Comparison of ENCODE assay signal across 14 cellular contexts in genomic region chr11:102831709-102832492, GRCh38. TPM values are rescaled to one million over a fixed set of nuclear protein-coding genes. Genes with fewer than 3 reads are reported as not detected.
A peak's percentile ranks its signal among the peaks of the same experiment; 100 is the strongest.
DNase-seq lines count a peak whose midpoint lies in the region; ATAC-seq and TF ChIP-seq lines count a peak whose summit lies in the region.
"Had no signal": no experiment of that assay in that cellular context is flagged by ENCODE, and none has a peak within 500 bp of the region (broad histone marks: within the 10 kb centered on the region; RNA-seq: fewer than 3 reads in every experiment).

No MANE protein-coding gene starts in this region.

- TF ChIP-seq CTCF in AG04449 (IDR thresholded peaks at IDR 0.05; ENCODE audit: insufficient read depth, low read length, missing control alignments), result no peak
- TF ChIP-seq CTCF in mucosa of descending colon (IDR thresholded peaks at IDR 0.05), result no peak
- no peak for TF ChIP-seq CTCF in PC-9 (conservative IDR thresholded peaks at IDR 0.05)

- no peaks in the 10 kb centered on the region for H3K27me3 ChIP-seq in PC-9 (ENCODE audit: insufficient read depth, low read depth)

- H3K36me3 Mint-ChIP-seq in dendritic cell treated with granulocyte-macrophage colony-stimulating factor and Interleukin-4, amounts not matched to agents 40 ng/mL and 50 ng/mL, for 4 days (ENCODE audit: low read depth), result no peaks in the 10 kb centered on the region
- H3K36me3 Mint-ChIP-seq: memory B cell had no signal

- H3K27ac ChIP-seq in PC-9, result no peak overlapping the region
- H3K27ac ChIP-seq: coronary artery, SK-N-MC had no signal

- peaks cover 13% of the 10 kb centered on the region for H3F3A ChIP-seq in PC-9 (ENCODE audit: insufficient read depth, low read depth)

- peak overlapping the region; percentile 52 for H3K4me3 ChIP-seq in AG04449 (ENCODE audit: low read depth, low read length)
- no peak overlapping the region for H3K4me3 ChIP-seq in mucosa of descending colon
- H3K4me3 ChIP-seq in PC-9, result no peak overlapping the region
- H3K4me3 ChIP-seq: coronary artery, heart left ventricle, SK-N-MC had no signal

- POLR2A ChIA-PET in AG04449 (lab: Yijun Ruan, JAX), result no interaction called here
- POLR2A ChIA-PET in PC-9 (lab: Charles Lee; ENCODE audit: unreplicated experiment), result no interaction called here

- intact Hi-C loops in dendritic cell treated with granulocyte-macrophage colony-stimulating factor and Interleukin-4, amounts not matched to agents 40 ng/mL and 50 ng/mL, for 4 days (cut with micrococcal nuclease), result loop anchor here (5.0 to 10.0 kb wide), 2 partner anchors 80 to 223 kb away; no protein-coding TSS in a partner anchor
- intact Hi-C loops in mucosa of descending colon (cut with DNase I, micrococcal nuclease) (no loop called here), PC-9 (cut with micrococcal nuclease; ENCODE audit: unreplicated experiment) (no loop called here)

- CTCF ChIA-PET in AG04449 (lab: Yijun Ruan, JAX) (interaction anchor here (0.6 to 3.9 kb wide), 23 partner anchors 8 to 225 kb away, joined by 3 to 54 read pairs (median 5); partner anchors contain the start of gene MMP3), PC-9 (lab: Charles Lee) (no interaction called here)

- H3K4me2 ChIP-seq in PC-9, result no peak overlapping the region

- peak overlapping the region; percentile 64 for H3K4me3 Mint-ChIP-seq in dendritic cell treated with granulocyte-macrophage colony-stimulating factor and Interleukin-4, amounts not matched to agents 40 ng/mL and 50 ng/mL, for 4 days
- H3K4me3 Mint-ChIP-seq: memory B cell had no signal

- ATAC-seq in HG03354 (IDR thresholded peaks at IDR 0.05; ENCODE audit: poor library complexity, severe bottlenecking, unreplicated experiment), result peak; percentile 14
- ATAC-seq in mucosa of descending colon, result peak; percentile 45
- ATAC-seq: heart left ventricle had no signal

- BruUV-seq in PC-9 (replicated peaks; lab: Mats Ljungman, UMichigan), result no TSS peak

- H3K4me1 Mint-ChIP-seq in dendritic cell treated with granulocyte-macrophage colony-stimulating factor and Interleukin-4, amounts not matched to agents 40 ng/mL and 50 ng/mL, for 4 days (ENCODE audit: low read depth), result peaks cover 11% of the 10 kb centered on the region
- H3K4me1 Mint-ChIP-seq: memory B cell had no signal

- no peaks in the 10 kb centered on the region for H3K9me3 ChIP-seq in mucosa of descending colon
- no peaks in the 10 kb centered on the region; the same call in 1 of the 2 replicates for H3K9me3 ChIP-seq in PC-9 (ENCODE audit: insufficient read depth, low read depth)
- H3K9me3 ChIP-seq: heart left ventricle, transverse colon had no signal

- H3K36me3 ChIP-seq in mucosa of descending colon (ENCODE audit: low read depth) (no peaks in the 10 kb centered on the region), PC-9 (ENCODE audit: low read depth) (no peaks in the 10 kb centered on the region)
- H3K36me3 ChIP-seq: heart left ventricle, transverse colon had no signal

- H3K27me3 Mint-ChIP-seq in dendritic cell treated with granulocyte-macrophage colony-stimulating factor and Interleukin-4, amounts not matched to agents 40 ng/mL and 50 ng/mL, for 4 days, result peaks cover 51% of the 10 kb centered on the region

- no peaks in the 10 kb centered on the region for H3K9me3 Mint-ChIP-seq in dendritic cell treated with granulocyte-macrophage colony-stimulating factor and Interleukin-4, amounts not matched to agents 40 ng/mL and 50 ng/mL, for 4 days
- H3K9me3 Mint-ChIP-seq: memory B cell had no signal

- no peaks in the 10 kb centered on the region for H3K9me2 ChIP-seq in PC-9 (ENCODE audit: insufficient read depth)

- no peak for DNase-seq in AG04449 (ENCODE audit: low read depth, low spot score)
- DNase-seq in mucosa of descending colon, result peak in 1 of 3 donors; percentile 6
- DNase-seq in PC-9, result no peak
- no peak for DNase-seq in NCI-H1417 treated with DMSO at 0.1 percent for 48 hours (lab: John Stamatoyannopoulos, UW)
- no peak for DNase-seq in glomerular visceral epithelial cell (ENCODE audit: extremely low spot score)
- DNase-seq in NOMO-1 treated with dmso at 0.1 percent for 144 hours (lab: John Stamatoyannopoulos, UW; ENCODE audit: unreplicated experiment), result no peak
- DNase-seq: NCI-H1092 treated with DMSO at 0.1 percent for 48 hours had no signal

- H4K20me1 ChIP-seq in PC-9 (ENCODE audit: insufficient read depth), result no peaks in the 10 kb centered on the region

- H3K79me2 ChIP-seq in PC-9 (ENCODE audit: low read depth), result no peaks in the 10 kb centered on the region

- H3K27ac Mint-ChIP-seq in dendritic cell treated with granulocyte-macrophage colony-stimulating factor and Interleukin-4, amounts not matched to agents 40 ng/mL and 50 ng/mL, for 4 days, result peak overlapping the region; percentile 37
- H3K27ac Mint-ChIP-seq: memory B cell had no signal

- H3K4me1 ChIP-seq in mucosa of descending colon (ENCODE audit: low read depth) (no peaks in the 10 kb centered on the region), PC-9 (replicated peaks; ENCODE audit: insufficient read depth) (peaks cover 25% of the 10 kb centered on the region)
- H3K4me1 ChIP-seq: heart left ventricle had no signal

- H2AFZ ChIP-seq in PC-9, result no peak overlapping the region

RNA-seq across cellular contexts. Expression of gene MMP3, which starts 11.5 kb away (rescaled TPM):
- total RNA-seq in mucosa of descending colon (1 to 10 TPM in 1 of 3 donors, under 1 TPM in 1, not detected in 1; 0.47 to 1.3 TPM), PC-9 (2021) (not detected in 2 replicates)
- total RNA-seq: heart left ventricle had no signal

RNA-seq across cellular contexts. Expression of gene MMP1, which starts 33.9 kb away (rescaled TPM):
- total RNA-seq in mucosa of descending colon (under 1 TPM; 0.20 to 0.67 (median 0.47) TPM), PC-9 (2021) (0.35 TPM in 1 of 2 replicates, not detected in the other)

RNA-seq across cellular contexts. Expression of gene MMP12, which starts 42.9 kb away (rescaled TPM):
- total RNA-seq in mucosa of descending colon, result 10 to 100 TPM in 1 of 3 donors, 1 to 10 TPM in 2; 2.7 to 17.5 (median 5.4) TPM
- total RNA-seq in PC-9 (2021), result not detected in 2 replicates

RNA-seq across cellular contexts. Expression of gene MMP10, which starts 51.5 kb away (rescaled TPM):
- total RNA-seq in mucosa of descending colon (under 1 TPM in 1 of 3 donors, not detected in 2; 0.16 TPM), PC-9 (2021) (not detected in 2 replicates)
- total RNA-seq: heart left ventricle had no signal
